9 cellular contexts compared by ENCODE assay signal in genomic region chr19:45477216-45477615, GRCh38. TPM values are rescaled to one million over a fixed set of nuclear protein-coding genes. Genes with fewer than 3 reads are reported as not detected.
DNase-seq lines count a peak whose midpoint lies in the region; ATAC-seq and TF ChIP-seq lines count a peak whose summit lies in the region.
"Had no signal": no experiment of that assay in that cellular context is flagged by ENCODE, and none has a peak within 500 bp of the region (broad histone marks: within the 10 kb centered on the region; RNA-seq: fewer than 3 reads in every experiment).

No MANE protein-coding gene starts in this region.

- WGBS in smooth muscle cell (ENCODE audit: low lambda C conversion rate) = 65% methylated on average over 5 of the region's 5 CpGs

- DNase-seq in activated naive CD4-positive, alpha-beta T cell treated with anti-CD3 and anti-CD28 coated beads for 36 hours = no peak
- DNase-seq in activated naive CD4-positive, alpha-beta T cell treated with anti-CD3 and anti-CD28 coated beads, Interleukin-2, amount 50 U/mL, for 72 hours (ENCODE audit: low spot score in 2 of 2) = no peak
- DNase-seq in RWPE1 (ENCODE audit: low spot score) = no peak
- peak; percentile 68 for DNase-seq in smooth muscle cell (lab: John Stamatoyannopoulos, UW; ENCODE audit: unreplicated experiment)
- DNase-seq in NCI-H510A treated with DMSO at 0.1 percent for 48 hours (lab: John Stamatoyannopoulos, UW) = no peak
- DNase-seq in germinal center (ENCODE audit: low spot score) = no peak

- no peak overlapping the region for H3K9ac ChIP-seq in smooth muscle cell (ENCODE audit: low read depth)

- peak overlapping the region; percentile 87 for H3K27ac ChIP-seq in RWPE1
- H3K27ac ChIP-seq in smooth muscle cell (ENCODE audit: low read depth) = no peak overlapping the region

- POLR2A ChIA-PET in RWPE1 (lab: Yijun Ruan, JAX; ENCODE audit: low non-redundant PET) = interaction anchor here (0.7 to 1.0 kb wide), 3 partner anchors 10 to 138 kb away, joined by 4 to 8 read pairs (median 7); partner anchors contain the start of gene FOSB

- H3F3A ChIP-seq in smooth muscle cell (ENCODE audit: low read depth) = peaks cover 4% of the 10 kb centered on the region

- H3K27me3 ChIP-seq in smooth muscle cell (ENCODE audit: low read depth) = no peaks in the 10 kb centered on the region

- no peaks in the 10 kb centered on the region for H3K9me3 Mint-ChIP-seq in activated naive CD4-positive, alpha-beta T cell treated with anti-CD3 and anti-CD28 coated beads for 36 hours
- H3K9me3 Mint-ChIP-seq in activated naive CD4-positive, alpha-beta T cell treated with anti-CD3 and anti-CD28 coated beads, Interleukin-2, amount 50 U/mL, for 72 hours = no peaks in the 10 kb centered on the region
- no peaks in the 10 kb centered on the region for H3K9me3 Mint-ChIP-seq in dendritic cell treated with granulocyte-macrophage colony-stimulating factor and Interleukin-4, amounts not matched to agents 40 ng/mL and 50 ng/mL, for 4 days

- intact Hi-C loops in activated naive CD4-positive, alpha-beta T cell treated with anti-CD3 and anti-CD28 coated beads for 36 hours (cut with micrococcal nuclease) = loop anchor here (5.0 kb wide), 1 partner anchor 225 kb away; the partner anchor contains the start of gene MARK4
- intact Hi-C loops in dendritic cell treated with granulocyte-macrophage colony-stimulating factor and Interleukin-4, amounts not matched to agents 40 ng/mL and 50 ng/mL, for 4 days (cut with micrococcal nuclease) = no loop called here

- H3K27ac Mint-ChIP-seq in activated naive CD4-positive, alpha-beta T cell treated with anti-CD3 and anti-CD28 coated beads for 36 hours = no peak overlapping the region
- H3K27ac Mint-ChIP-seq in activated naive CD4-positive, alpha-beta T cell treated with anti-CD3 and anti-CD28 coated beads, Interleukin-2, amount 50 U/mL, for 72 hours = peak overlapping the region in 1 of 2 donors; percentile 88
- peak overlapping the region; percentile 67 for H3K27ac Mint-ChIP-seq in dendritic cell treated with granulocyte-macrophage colony-stimulating factor and Interleukin-4, amounts not matched to agents 40 ng/mL and 50 ng/mL, for 4 days

- no peak overlapping the region for H3K4me3 ChIP-seq in smooth muscle cell

- no peaks in the 10 kb centered on the region for H3K4me1 ChIP-seq in smooth muscle cell (ENCODE audit: low read depth)

- peaks cover 29% of the 10 kb centered on the region for H3K4me1 Mint-ChIP-seq in activated naive CD4-positive, alpha-beta T cell treated with anti-CD3 and anti-CD28 coated beads for 36 hours (ENCODE audit: low read depth)
- peaks cover 56% of the 10 kb centered on the region for H3K4me1 Mint-ChIP-seq in dendritic cell treated with granulocyte-macrophage colony-stimulating factor and Interleukin-4, amounts not matched to agents 40 ng/mL and 50 ng/mL, for 4 days (ENCODE audit: low read depth)

- H4K20me1 ChIP-seq in smooth muscle cell (ENCODE audit: low read depth) = peaks cover 10% of the 10 kb centered on the region

- H3K79me2 ChIP-seq in smooth muscle cell (ENCODE audit: low read depth) = no peaks in the 10 kb centered on the region

- peak overlapping the region; percentile 19 for H3K4me3 Mint-ChIP-seq in activated naive CD4-positive, alpha-beta T cell treated with anti-CD3 and anti-CD28 coated beads for 36 hours
- H3K4me3 Mint-ChIP-seq in dendritic cell treated with granulocyte-macrophage colony-stimulating factor and Interleukin-4, amounts not matched to agents 40 ng/mL and 50 ng/mL, for 4 days = no peak overlapping the region

- H3K27me3 Mint-ChIP-seq in activated naive CD4-positive, alpha-beta T cell treated with anti-CD3 and anti-CD28 coated beads for 36 hours (ENCODE audit: low read depth) = peaks cover 10% of the 10 kb centered on the region
- H3K27me3 Mint-ChIP-seq in dendritic cell treated with granulocyte-macrophage colony-stimulating factor and Interleukin-4, amounts not matched to agents 40 ng/mL and 50 ng/mL, for 4 days = peaks cover 60% of the 10 kb centered on the region

- peaks cover 4% of the 10 kb centered on the region for H3K36me3 Mint-ChIP-seq in activated naive CD4-positive, alpha-beta T cell treated with anti-CD3 and anti-CD28 coated beads for 36 hours (ENCODE audit: low read depth)
- peaks cover 0 to 8% of the 10 kb centered on the region in 2 donors for H3K36me3 Mint-ChIP-seq in activated naive CD4-positive, alpha-beta T cell treated with anti-CD3 and anti-CD28 coated beads, Interleukin-2, amount 50 U/mL, for 72 hours
- no peaks in the 10 kb centered on the region for H3K36me3 Mint-ChIP-seq in dendritic cell treated with granulocyte-macrophage colony-stimulating factor and Interleukin-4, amounts not matched to agents 40 ng/mL and 50 ng/mL, for 4 days (ENCODE audit: low read depth)

- no peaks in the 10 kb centered on the region for H3K9me3 ChIP-seq in smooth muscle cell (replicated peaks; ENCODE audit: low read depth)
- H3K9me3 ChIP-seq: tibial nerve had no signal

- H3K4me2 ChIP-seq in smooth muscle cell = no peak overlapping the region

- TF ChIP-seq CTCF in RWPE1 (conservative IDR thresholded peaks at IDR 0.05; ENCODE audit: low read depth) (no peak), smooth muscle cell (IDR thresholded peaks at IDR 0.05; ENCODE audit: borderline replicate concordance, insufficient read depth, poor library complexity, severe bottlenecking) (no peak)

- H2AFZ ChIP-seq in smooth muscle cell (ENCODE audit: low read depth) = no peak overlapping the region

- CTCF ChIA-PET in activated naive CD4-positive, alpha-beta T cell treated with anti-CD3 and anti-CD28 coated beads for 36 hours (lab: Charles Lee) = interaction anchor here (0.5 to 18.6 kb wide), 4 partner anchors 9 to 215 kb away, joined by 3 to 351 read pairs (median 20); partner anchors contain the start of genes FOSB and QPCTL
- CTCF ChIA-PET in RWPE1 (lab: Yijun Ruan, JAX) = interaction anchor here (2.1 to 3.6 kb wide), 2 partner anchors 38 to 74 kb away, joined by 19 to 115 read pairs; no protein-coding TSS in a partner anchor

- peaks cover 2% of the 10 kb centered on the region for H3K36me3 ChIP-seq in smooth muscle cell (ENCODE audit: low read depth)
- H3K36me3 ChIP-seq: tibial nerve had no signal

- ATAC-seq in activated naive CD4-positive, alpha-beta T cell treated with anti-CD3 and anti-CD28 coated beads, Interleukin-2, amount 50 U/mL, for 72 hours = no peak
- ATAC-seq in HG02678 (IDR thresholded peaks at IDR 0.05; ENCODE audit: unreplicated experiment) = no peak

RNA-seq across cellular contexts. Expression of gene FOSB, which starts 9.4 kb away (rescaled TPM):
- total RNA-seq in activated naive CD4-positive, alpha-beta T cell treated with anti-CD3 and anti-CD28 coated beads for 36 hours = 1 to 10 TPM; 8.0 to 8.7 TPM
- 10 to 100 TPM; 19.9 to 37.6 TPM for total RNA-seq in activated naive CD4-positive, alpha-beta T cell treated with anti-CD3 and anti-CD28 coated beads, Interleukin-2, amount 50 U/mL, for 72 hours
- 171 and 186 TPM in 2 replicates for total RNA-seq in smooth muscle cell
- polyA plus RNA-seq in smooth muscle cell = 178 and 299 TPM in 2 replicates

RNA-seq across cellular contexts. Expression of gene RTN2, which starts 19.6 kb away (rescaled TPM):
- under 1 TPM; 0.69 to 0.84 TPM for total RNA-seq in activated naive CD4-positive, alpha-beta T cell treated with anti-CD3 and anti-CD28 coated beads for 36 hours
- 1 to 10 TPM; 3.2 to 5.1 TPM for total RNA-seq in activated naive CD4-positive, alpha-beta T cell treated with anti-CD3 and anti-CD28 coated beads, Interleukin-2, amount 50 U/mL, for 72 hours
- total RNA-seq in smooth muscle cell = 6.3 and 20.5 TPM in 2 replicates
- 24.4 and 28.0 TPM in 2 replicates for polyA plus RNA-seq in smooth muscle cell

RNA-seq across cellular contexts. Expression of gene PPM1N, which starts 21.0 kb away (rescaled TPM):
- total RNA-seq in activated naive CD4-positive, alpha-beta T cell treated with anti-CD3 and anti-CD28 coated beads for 36 hours = 1 to 10 TPM; 2.3 to 2.5 TPM
- 1 to 10 TPM; 1.5 to 7.4 TPM for total RNA-seq in activated naive CD4-positive, alpha-beta T cell treated with anti-CD3 and anti-CD28 coated beads, Interleukin-2, amount 50 U/mL, for 72 hours
- total RNA-seq in smooth muscle cell = 0.58 TPM in 1 of 2 replicates, not detected in the other
- 0.16 and 1.3 TPM in 2 replicates for polyA plus RNA-seq in smooth muscle cell

RNA-seq across cellular contexts. Expression of gene VASP, which starts 30.1 kb away (rescaled TPM):
- total RNA-seq in activated naive CD4-positive, alpha-beta T cell treated with anti-CD3 and anti-CD28 coated beads for 36 hours = 10 to 100 TPM; 94.5 to 99.6 TPM
- 100 to 1,000 TPM in 1 of 2 donors, 10 to 100 TPM in 1; 76.8 to 156 TPM for total RNA-seq in activated naive CD4-positive, alpha-beta T cell treated with anti-CD3 and anti-CD28 coated beads, Interleukin-2, amount 50 U/mL, for 72 hours
- total RNA-seq in smooth muscle cell = 75.8 and 83.8 TPM in 2 replicates
- 73.6 and 107 TPM in 2 replicates for polyA plus RNA-seq in smooth muscle cell

RNA-seq across cellular contexts. Expression of gene ERCC1, which starts 53.5 kb away (rescaled TPM):
- 10 to 100 TPM; 28.9 to 30.7 TPM for total RNA-seq in activated naive CD4-positive, alpha-beta T cell treated with anti-CD3 and anti-CD28 coated beads for 36 hours
- total RNA-seq in activated naive CD4-positive, alpha-beta T cell treated with anti-CD3 and anti-CD28 coated beads, Interleukin-2, amount 50 U/mL, for 72 hours = 10 to 100 TPM in 1 of 2 donors, 1 to 10 TPM in 1; 9.7 to 60.7 TPM
- 60.8 and 72.6 TPM in 2 replicates for total RNA-seq in smooth muscle cell
- polyA plus RNA-seq in smooth muscle cell = 81.5 and 90.4 TPM in 2 replicates
